8 cellular contexts compared by ENCODE assay signal in the genomic region with DNA sequence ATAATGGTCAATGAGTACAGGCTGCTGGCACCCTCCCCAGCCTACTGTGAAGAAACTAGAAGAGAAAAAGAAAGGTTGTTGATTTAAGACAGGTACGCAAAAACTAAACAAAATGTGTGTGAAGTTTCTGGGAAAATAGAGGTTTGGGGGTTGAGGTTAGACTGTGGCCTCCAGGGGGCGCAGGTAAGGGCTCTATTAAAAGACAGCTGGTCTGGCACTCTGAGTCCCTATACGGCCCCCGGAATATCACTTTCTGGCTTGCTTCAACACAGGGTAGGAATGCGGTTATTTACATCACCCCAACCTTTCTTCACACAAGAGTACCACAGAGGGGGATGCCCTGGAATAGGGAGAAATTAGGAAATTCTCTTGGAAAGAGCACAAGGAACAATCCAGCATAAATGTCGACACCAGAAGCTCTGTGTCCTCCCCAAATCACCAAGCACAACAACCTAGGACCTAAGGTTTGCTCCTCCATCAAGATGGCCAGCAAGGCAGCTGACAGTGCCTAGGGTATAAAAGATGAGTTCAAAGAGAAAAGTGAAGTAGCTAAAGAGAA.
DNase-seq lines count a peak whose midpoint lies in the region; ATAC-seq and TF ChIP-seq lines count a peak whose summit lies in the region.

No MANE protein-coding gene starts in this region.

- TF ChIP-seq POLR2A in testis (IDR thresholded peaks at IDR 0.05) (no peak), gastrocnemius medialis (IDR thresholded peaks at IDR 0.05) (no peak)

- WGBS in testis, 2 donors: 46 to 59% methylated on average over 6 of the region's 6 CpGs

- no peaks in the 10 kb centered on the region for H3K27me3 ChIP-seq in testis
- no peaks in the 10 kb centered on the region for H3K27me3 ChIP-seq in gastrocnemius medialis

- intact Hi-C loops in testis (cut with DNase I; ENCODE audit: low total_unique reads): no loop called here
- intact Hi-C loops in gastrocnemius medialis (cut with DNase I; ENCODE audit: low total_unique reads): loop anchor here (5.0 kb wide), 1 partner anchor 858 kb away; no protein-coding TSS in a partner anchor

- in situ Hi-C loops in GM13977 (cut with MboI; ENCODE audit: low pct_unique_long_range_greater_than_20kb, low sequenced_read_pairs, unreplicated experiment) (no loop called here), gastrocnemius medialis (cut with MboI; ENCODE audit: low sequenced_read_pairs in 4 of 4) (no loop called here)

- no peak overlapping the region for H3K4me3 ChIP-seq in fibroblast of the aortic adventitia (ENCODE audit: low read depth, low read length)
- H3K4me3 ChIP-seq in testis: no peak overlapping the region
- H3K4me3 ChIP-seq in gastrocnemius medialis: no peak overlapping the region

- H3K9me3 ChIP-seq in testis (no peaks in the 10 kb centered on the region), gastrocnemius medialis (no peaks in the 10 kb centered on the region)

- DNase-seq in AG20443 (ENCODE audit: low spot score) (peak; percentile 27), GM13977 (ENCODE audit: low spot score) (peak; percentile 11), NCI-H1694 treated with DMSO at 0.1 percent for 48 hours (lab: John Stamatoyannopoulos, UW) (peak; percentile 22), fibroblast of the aortic adventitia (ENCODE audit: low read depth) (no peak), testis (peak; percentile 65), gastrocnemius medialis (no peak)

- no peak for ATAC-seq in gastrocnemius medialis
- ATAC-seq in HG03439 (IDR thresholded peaks at IDR 0.05; ENCODE audit: unreplicated experiment): no peak
- ATAC-seq in HG02623 (IDR thresholded peaks at IDR 0.05; ENCODE audit: unreplicated experiment): no peak

- no peaks in the 10 kb centered on the region for H3K36me3 ChIP-seq in testis (ENCODE audit: low read depth, missing control alignments)
- H3K36me3 ChIP-seq in gastrocnemius medialis: no peaks in the 10 kb centered on the region

- TF ChIP-seq CTCF in GM13977 (IDR thresholded peaks at IDR 0.05; ENCODE audit: extremely low read depth, insufficient read depth, missing control alignments): peak; percentile 50
- TF ChIP-seq CTCF in fibroblast of the aortic adventitia (IDR thresholded peaks at IDR 0.05; ENCODE audit: insufficient read depth, low read length): peak; percentile 7
- peak; percentile 27 to 45 (median 31) for TF ChIP-seq CTCF in testis (IDR thresholded peaks at IDR 0.05)
- TF ChIP-seq CTCF in gastrocnemius medialis (IDR thresholded peaks at IDR 0.05 in 4 of 5, conservative IDR thresholded peaks at IDR 0.05 in 1 of 5): peak in 2 of 5 experiments; percentile 13 to 25

- H3K27ac ChIP-seq in testis (no peak overlapping the region), gastrocnemius medialis (no peak overlapping the region)

- H3K4me1 ChIP-seq in testis (no peaks in the 10 kb centered on the region), gastrocnemius medialis (no peaks in the 10 kb centered on the region)

Comparison
In these comparisons a context has a peak if more than half of its experiments do, and no peak if none do; other contexts are left out.
1. DNase-seq: peak in AG20443 (single experiment), GM13977 (single experiment), NCI-H1694 treated with DMSO at 0.1 percent for 48 hours (single experiment) and testis (single experiment); none in fibroblast of the aortic adventitia (single experiment) and gastrocnemius medialis (0 of 2).